12 cellular contexts compared by ENCODE assay signal in genomic region chr12:93020225-93020997, GRCh38.
DNase-seq lines count a peak whose midpoint lies in the region; TF ChIP-seq lines count a peak whose summit lies in the region.
"Had no signal": no experiment of that assay in that cellular context is flagged by ENCODE, and none has a peak within 500 bp of the region (broad histone marks: within the 10 kb centered on the region; RNA-seq: fewer than 3 reads in every experiment).

No MANE protein-coding gene starts in this region.

- H2AFZ ChIP-seq in smooth muscle cell (ENCODE audit: low read depth) = no peak overlapping the region

- H3K9ac ChIP-seq in smooth muscle cell (ENCODE audit: low read depth) = no peak overlapping the region

- H3K27me3 ChIP-seq in smooth muscle cell (ENCODE audit: low read depth) = no peaks in the 10 kb centered on the region

- WGBS in smooth muscle cell (ENCODE audit: low lambda C conversion rate) = 60% methylated on average over 8 of the region's 8 CpGs

- no peaks in the 10 kb centered on the region for H3K36me3 ChIP-seq in smooth muscle cell (ENCODE audit: low read depth)

- DNase-seq in NCI-H2029 (lab: John Stamatoyannopoulos, UW) (peak; percentile 23), NCI-H2029 treated with DMSO at 0.1 percent for 48 hours (lab: John Stamatoyannopoulos, UW) (no peak), NCI-H510A treated with DMSO at 0.1 percent for 48 hours (lab: John Stamatoyannopoulos, UW) (peak; percentile 72), iPS-NIHi7 (ENCODE audit: extremely low spot score) (peak; percentile 27), smooth muscle cell (lab: John Stamatoyannopoulos, UW; ENCODE audit: unreplicated experiment) (no peak), caudate nucleus (lab: John Stamatoyannopoulos, UW) (no peak)
- DNase-seq in activated CD4-positive, alpha-beta T cell treated with anti-CD3 and anti-CD28 coated beads for 1 hour = no peak
- DNase-seq in activated T-cell treated with anti-CD3 and anti-CD28 coated beads, Interleukin-2, amount 50 U/mL, for 48 hours = no peak
- DNase-seq: activated CD8-positive, alpha-beta memory T cell treated with anti-CD3 and anti-CD28 coated beads, Interleukin-2, amount 50 U/mL, for 48 hours; effector CD8-positive, alpha-beta T cell; NCI-H2107 had no signal

- no peaks in the 10 kb centered on the region for H3F3A ChIP-seq in smooth muscle cell (ENCODE audit: low read depth)

- no peak overlapping the region for H3K4me2 ChIP-seq in smooth muscle cell

- H4K20me1 ChIP-seq in smooth muscle cell (ENCODE audit: low read depth) = no peaks in the 10 kb centered on the region

- H3K79me2 ChIP-seq in smooth muscle cell (ENCODE audit: low read depth) = no peaks in the 10 kb centered on the region

- no peak overlapping the region for H3K4me3 ChIP-seq in smooth muscle cell
- H3K4me3 ChIP-seq: lung had no signal

- H3K9me3 ChIP-seq in smooth muscle cell (replicated peaks; ENCODE audit: low read depth) = no peaks in the 10 kb centered on the region

- TF ChIP-seq CTCF in smooth muscle cell (IDR thresholded peaks at IDR 0.05; ENCODE audit: borderline replicate concordance, insufficient read depth, poor library complexity, severe bottlenecking) = no peak

- H3K27ac ChIP-seq in smooth muscle cell (ENCODE audit: low read depth) (peak overlapping the region; percentile 34), caudate nucleus (ENCODE audit: low read depth, low read length) (no peak overlapping the region)

- peaks cover 3% of the 10 kb centered on the region for H3K4me1 ChIP-seq in smooth muscle cell (ENCODE audit: low read depth)

Comparison
In these comparisons a context has a peak if more than half of its experiments do, and no peak if none do; other contexts are left out.
1. DNase-seq: peak in NCI-H2029 (single experiment), NCI-H510A treated with DMSO at 0.1 percent for 48 hours (single experiment) and iPS-NIHi7 (single experiment); none in NCI-H2029 treated with DMSO at 0.1 percent for 48 hours (single experiment), smooth muscle cell (single experiment), activated CD4-positive, alpha-beta T cell treated with anti-CD3 and anti-CD28 coated beads for 1 hour (single experiment), activated T-cell treated with anti-CD3 and anti-CD28 coated beads, Interleukin-2, amount 50 U/mL, for 48 hours (0 of 2) and caudate nucleus (0 of 61).